In genomic region chr16:77555101-77555500, GRCh38 we compare ENCODE assay signal across 14 cellular contexts.
DNase-seq lines count a peak whose midpoint lies in the region; ATAC-seq and TF ChIP-seq lines count a peak whose summit lies in the region.
"Had no signal": no experiment of that assay in that cellular context is flagged by ENCODE, and none has a peak within 500 bp of the region (broad histone marks: within the 10 kb centered on the region; RNA-seq: fewer than 3 reads in every experiment).

No MANE protein-coding gene starts in this region.

- no peaks in the 10 kb centered on the region for H3K9me3 ChIP-seq in thyroid gland
- H3K9me3 ChIP-seq in psoas muscle = no peaks in the 10 kb centered on the region

- intact Hi-C loops in thyroid gland (cut with DNase I) = no loop called here
- intact Hi-C loops in psoas muscle (cut with DNase I) = no loop called here

- H3K36me3 ChIP-seq in thyroid gland (no peaks in the 10 kb centered on the region), psoas muscle (ENCODE audit: insufficient read depth in 1 of 2, low read depth in 1 of 2) (no peaks in the 10 kb centered on the region)

- 63 to 87% methylated on average over 1 of the region's 1 CpG for WGBS in thyroid gland, 2 donors
- 77 to 85% (median 78%) methylated on average over 1 of the region's 1 CpG for WGBS in psoas muscle, 3 donors

- DNase-seq in Caki2 (ENCODE audit: low read depth) = peak; percentile 41
- DNase-seq in fibroblast of peridontal ligament (ENCODE audit: extremely low read depth) = peak; percentile 57
- peak; percentile 25 for DNase-seq in left kidney (ENCODE audit: low read depth, low spot score)
- peak in 1 of 2 donors; percentile 19 for DNase-seq in thyroid gland
- DNase-seq in GM03348 (ENCODE audit: low spot score) = no peak
- DNase-seq in activated CD8-positive, alpha-beta memory T cell treated with anti-CD3 and anti-CD28 coated beads, Interleukin-2, amount 50 U/mL, for 4 hours = no peak
- DNase-seq in psoas muscle = no peak
- DNase-seq: 8988T; C1 segment of cervical spinal cord; CD4-positive, alpha-beta T cell; DMS79; H7; IMR-90 had no signal

- TF ChIP-seq CTCF in thyroid gland (IDR thresholded peaks at IDR 0.05) (no peak), psoas muscle (IDR thresholded peaks at IDR 0.05) (no peak)

- no peak for TF ChIP-seq POLR2A in thyroid gland (IDR thresholded peaks at IDR 0.05)

- H3K4me1 ChIP-seq in thyroid gland (peaks cover 32 to 43% of the 10 kb centered on the region in 2 donors), psoas muscle (no peaks in the 10 kb centered on the region)

- H3K27ac ChIP-seq in thyroid gland (peak overlapping the region; percentile 15 to 75 (median 69)), psoas muscle (no peak overlapping the region)

- in situ Hi-C loops in Caki2 (cut with HindIII; ENCODE audit: low pct_unique_long_range_greater_than_20kb, low sequenced_read_pairs) = no loop called here

- H3K4me3 ChIP-seq in thyroid gland (replicated peaks in 1 of 3) (no peak overlapping the region), psoas muscle (no peak overlapping the region)
- H3K4me3 ChIP-seq: GM23338 had no signal

- no peaks in the 10 kb centered on the region for H3K27me3 ChIP-seq in thyroid gland
- H3K27me3 ChIP-seq in psoas muscle (ENCODE audit: insufficient read depth in 3 of 3, low read length in 2 of 3) = no peaks in the 10 kb centered on the region

- no peak for ATAC-seq in psoas muscle
- ATAC-seq: GM23338 had no signal

Comparison
In these comparisons a context has a peak if more than half of its experiments do, and no peak if none do; other contexts are left out.
1. DNase-seq: peak in Caki2 (single experiment), fibroblast of peridontal ligament (single experiment) and left kidney (single experiment); none in GM03348 (single experiment), activated CD8-positive, alpha-beta memory T cell treated with anti-CD3 and anti-CD28 coated beads, Interleukin-2, amount 50 U/mL, for 4 hours (single experiment) and psoas muscle (0 of 2).